ENCODE assay signal across 26 cellular contexts in genomic region chr6:63449714-63450113, GRCh38.
DNase-seq lines count a peak whose midpoint lies in the region; ATAC-seq, FAIRE-seq and TF ChIP-seq lines count a peak whose summit lies in the region.
"Had no signal": no experiment of that assay in that cellular context is flagged by ENCODE, and none has a peak within 500 bp of the region (broad histone marks: within the 10 kb centered on the region; RNA-seq: fewer than 3 reads in every experiment).

No MANE protein-coding gene starts in this region.

- H3K79me2 ChIP-seq in osteoblast (ENCODE audit: insufficient read depth, low read length): no peaks in the 10 kb centered on the region

- H3K27ac ChIP-seq in A549 (peak overlapping the region; percentile 83 to 85), rectal smooth muscle tissue (ENCODE audit: low read depth, low read length) (peak overlapping the region; percentile 51), osteoblast (ENCODE audit: low read depth, low read length) (no peak overlapping the region)
- H3K27ac ChIP-seq: 22Rv1; BLaER1 treated with 17β-estradiol and CSF1 and Interleukin-3, amounts not matched to agents 10 nM and 100 nM had no signal

- H3K4me1 Mint-ChIP-seq in type B pancreatic cell (ENCODE audit: unreplicated experiment): peaks cover 3% of the 10 kb centered on the region
- H3K4me1 Mint-ChIP-seq: CD14-positive monocyte; CD8-positive, alpha-beta memory T cell; GM23338 had no signal

- H3K36me3 ChIP-seq in rectal smooth muscle tissue (ENCODE audit: control insufficient read depth, insufficient read depth, low read length) (no peaks in the 10 kb centered on the region), osteoblast (ENCODE audit: insufficient read depth, low read length) (no peaks in the 10 kb centered on the region)
- H3K36me3 ChIP-seq: BE2C; BLaER1 treated with 17β-estradiol and CSF1 and Interleukin-3, amounts not matched to agents 10 nM and 100 nM; HAP-1 had no signal

- H4K20me1 ChIP-seq in osteoblast (ENCODE audit: insufficient read depth, low read length): no peaks in the 10 kb centered on the region
- H4K20me1 ChIP-seq: BLaER1 treated with 17β-estradiol and CSF1 and Interleukin-3, amounts not matched to agents 10 nM and 100 nM had no signal

- H3K4me2 ChIP-seq in A549 (peak overlapping the region; percentile 70; the same call in 2 of the 3 replicates), osteoblast (ENCODE audit: insufficient read depth, low read length) (no peak overlapping the region)
- H3K4me2 ChIP-seq: BLaER1 treated with 17β-estradiol and CSF1 and Interleukin-3, amounts not matched to agents 10 nM and 100 nM; GM23338 had no signal

- WGBS in A549 (ENCODE audit: missing lambda C conversion rate): 74% methylated on average over 2 of the region's 2 CpGs

- no peaks in the 10 kb centered on the region for H3K27me3 Mint-ChIP-seq in type B pancreatic cell
- H3K27me3 Mint-ChIP-seq: CD4-positive, alpha-beta T cell had no signal

- DNase-seq in A549 (ENCODE audit: low read depth in 1 of 2, low spot score in 1 of 2) (no peak), amniotic epithelial cell (ENCODE audit: low read depth) (peak; percentile 27), type B pancreatic cell (ENCODE audit: extremely low spot score, unreplicated experiment) (no peak), G401 (ENCODE audit: low spot score) (no peak), osteoblast (ENCODE audit: insufficient read length, low spot score, missing footprints) (no peak)
- DNase-seq: ACHN; AML-193; BE2C; Calu3; CD4-positive, alpha-beta T cell; CD8-positive, alpha-beta memory T cell; COR-L47; DMS53; DMS79 treated with DMSO at 0.1 percent for 48 hours; HFFc6 had no signal

- POLR2A ChIA-PET in A549 (lab: Yijun Ruan, JAX): no interaction called here

- H3K4me3 Mint-ChIP-seq in type B pancreatic cell: peak overlapping the region; percentile 31
- H3K4me3 Mint-ChIP-seq: CD14-positive monocyte; CD4-positive, alpha-beta T cell; CD8-positive, alpha-beta memory T cell; GM23338; HFFc6 had no signal

- no peak for TF ChIP-seq POLR2A in A549 (IDR thresholded peaks at IDR 0.05; ENCODE audit: low read length)

- no peak for TF ChIP-seq EP300 in A549 (IDR thresholded peaks at IDR 0.05)

- CTCF ChIA-PET in A549 (lab: Yijun Ruan, JAX): interaction anchor here (1.1 kb wide), 1 partner anchor 127 kb away, joined by 4 read pairs; no protein-coding TSS in a partner anchor

- no peak for FAIRE-seq in A549 (lab: Jason Lieb, UNC)
- FAIRE-seq: A204.1, G401.6, GM19239, H54 had no signal

- no peaks in the 10 kb centered on the region for H3K27me3 ChIP-seq in rectal smooth muscle tissue (ENCODE audit: control insufficient read depth, insufficient read depth, low read length)
- no peaks in the 10 kb centered on the region for H3K27me3 ChIP-seq in osteoblast (ENCODE audit: insufficient read depth, low read length)
- H3K27me3 ChIP-seq: BE2C; BLaER1 treated with 17β-estradiol and CSF1 and Interleukin-3, amounts not matched to agents 10 nM and 100 nM had no signal

- H3K4me1 ChIP-seq in A549 (peaks cover 48% of the 10 kb centered on the region), rectal smooth muscle tissue (ENCODE audit: control insufficient read depth, insufficient read depth, low read length) (no peaks in the 10 kb centered on the region), osteoblast (ENCODE audit: insufficient read depth, low read length) (no peaks in the 10 kb centered on the region)
- H3K4me1 ChIP-seq: BE2C, HAP-1 had no signal

- no peak for TF ChIP-seq RAD21 in A549 (conservative IDR thresholded peaks at IDR 0.05 in 1 of 2, IDR thresholded peaks at IDR 0.05 in 1 of 2)

- no peak for ATAC-seq in A549
- no peak for ATAC-seq in GM21367 (IDR thresholded peaks at IDR 0.05; ENCODE audit: unreplicated experiment)
- ATAC-seq: GM23338 had no signal

- peaks cover 3% of the 10 kb centered on the region for H3K36me3 Mint-ChIP-seq in type B pancreatic cell
- H3K36me3 Mint-ChIP-seq: CD14-positive monocyte; CD8-positive, alpha-beta memory T cell had no signal

- H3K27ac Mint-ChIP-seq in type B pancreatic cell: peak overlapping the region; percentile 63
- H3K27ac Mint-ChIP-seq: CD14-positive monocyte; CD4-positive, alpha-beta T cell; CD8-positive, alpha-beta memory T cell; GM23338; HFFc6 had no signal

- peaks cover 8% of the 10 kb centered on the region for H3K9me3 Mint-ChIP-seq in type B pancreatic cell
- H3K9me3 Mint-ChIP-seq: CD14-positive monocyte; CD4-positive, alpha-beta T cell; HFFc6 had no signal

- H2AFZ ChIP-seq in osteoblast (ENCODE audit: low read length): no peak overlapping the region
- H2AFZ ChIP-seq: GM23338 had no signal

- H3K4me3 ChIP-seq in A549: no peak overlapping the region
- H3K4me3 ChIP-seq in rectal smooth muscle tissue (ENCODE audit: low read length): no peak overlapping the region
- H3K4me3 ChIP-seq in osteoblast (ENCODE audit: insufficient read depth, low read length): no peak overlapping the region
- H3K4me3 ChIP-seq: BLaER1 treated with 17β-estradiol and CSF1 and Interleukin-3, amounts not matched to agents 10 nM and 100 nM; GM23338; HAP-1 had no signal

- in situ Hi-C loops in G401 (cut with HindIII; ENCODE audit: low sequenced_read_pairs): no loop called here

- no peak for TF ChIP-seq CTCF in A549 (IDR thresholded peaks at IDR 0.05)
- TF ChIP-seq CTCF in type B pancreatic cell (conservative IDR thresholded peaks at IDR 0.05): no peak
- no peak for TF ChIP-seq CTCF in osteoblast (IDR thresholded peaks at IDR 0.05; ENCODE audit: extremely low read depth, low read depth, low read length)

- H3K9me3 ChIP-seq in A549: no peaks in the 10 kb centered on the region
- H3K9me3 ChIP-seq in osteoblast (ENCODE audit: low read depth, low read length): no peaks in the 10 kb centered on the region
- H3K9me3 ChIP-seq: BE2C; BLaER1 treated with 17β-estradiol and CSF1 and Interleukin-3, amounts not matched to agents 10 nM and 100 nM; HAP-1 had no signal

- H3K9ac ChIP-seq in rectal smooth muscle tissue (ENCODE audit: low read length): no peak overlapping the region
- H3K9ac ChIP-seq: BLaER1 treated with 17β-estradiol and CSF1 and Interleukin-3, amounts not matched to agents 10 nM and 100 nM had no signal

TF ChIP-seq in A549, 52 proteins besides CTCF, POLR2A, EP300 and RAD21:
- no peak for TF ChIP-seq CHD4 (IDR thresholded peaks at IDR 0.05; ENCODE audit: borderline replicate concordance)
- no peak for TF ChIP-seq CEBPB (IDR thresholded peaks at IDR 0.05)
- TF ChIP-seq ZC3H11A (IDR thresholded peaks at IDR 0.05): no peak
- TF ChIP-seq MAZ (IDR thresholded peaks at IDR 0.05; ENCODE audit: borderline replicate concordance, low read depth, low read length): no peak
- no peak for TF ChIP-seq MYC (IDR thresholded peaks at IDR 0.05; ENCODE audit: borderline replicate concordance, low read length)
- no peak for TF ChIP-seq CHD2 (IDR thresholded peaks at IDR 0.05; ENCODE audit: low read length, partially characterized antibody)
- TF ChIP-seq ELK1 (IDR thresholded peaks at IDR 0.05; ENCODE audit: low read depth, low read length): no peak
- no peak for TF ChIP-seq ZFP36 (IDR thresholded peaks at IDR 0.05; ENCODE audit: borderline replicate concordance, partially characterized antibody)
- no peak for TF ChIP-seq FOSB (CRISPR knock-in tag; IDR thresholded peaks at IDR 0.05)
- no peak for TF ChIP-seq POLR2AphosphoS2 (conservative IDR thresholded peaks at IDR 0.05; ENCODE audit: low read length)
- TF ChIP-seq FOSL2 (IDR thresholded peaks at IDR 0.05): no peak
- no peak for TF ChIP-seq FOSL2 (CRISPR knock-in tag; IDR thresholded peaks at IDR 0.05)
- TF ChIP-seq CBX8 (IDR thresholded peaks at IDR 0.05): no peak
- TF ChIP-seq ESRRA (IDR thresholded peaks at IDR 0.05; ENCODE audit: borderline replicate concordance, low read length): no peak
- no peak for TF ChIP-seq PBX3 (IDR thresholded peaks at IDR 0.05)
- no peak for TF ChIP-seq ZNF302 (CRISPR knock-in tag; IDR thresholded peaks at IDR 0.05)
- no peak for TF ChIP-seq E2F6 (IDR thresholded peaks at IDR 0.05; ENCODE audit: borderline replicate concordance, low read depth)
